Comparison of ENCODE assay signal across 2 cellular contexts in genomic region chr2:196617430-196617829, GRCh38.
TF ChIP-seq lines count a peak whose summit lies in the region.

No MANE protein-coding gene starts in this region.

TF ChIP-seq in IMR-90, 13 proteins besides CTCF, POLR2A, EP300 and RAD21:
- TF ChIP-seq NFE2L2 (IDR thresholded peaks at IDR 0.05; ENCODE audit: low read depth, low read length) (no peak), MAFK (IDR thresholded peaks at IDR 0.05; ENCODE audit: low read depth, low read length) (no peak), CEBPB (IDR thresholded peaks at IDR 0.05; ENCODE audit: low read depth, low read length) (no peak), RCOR1 (IDR thresholded peaks at IDR 0.05; ENCODE audit: insufficient replicate concordance, low read length) (no peak), ELK1 (IDR thresholded peaks at IDR 0.05; ENCODE audit: borderline replicate concordance, low read depth, low read length) (no peak), MAZ (IDR thresholded peaks at IDR 0.05; ENCODE audit: borderline replicate concordance, low read depth, low read length) (no peak), CHD1 (IDR thresholded peaks at IDR 0.05; ENCODE audit: low read depth, low read length) (no peak), BHLHE40 (IDR thresholded peaks at IDR 0.05; ENCODE audit: low read depth, low read length) (no peak), RFX5 (IDR thresholded peaks at IDR 0.05; ENCODE audit: low read depth, low read length) (no peak), SMC3 (IDR thresholded peaks at IDR 0.05; ENCODE audit: low read depth, low read length) (no peak), MXI1 (IDR thresholded peaks at IDR 0.05; ENCODE audit: borderline replicate concordance, low read depth, low read length) (no peak), FOS (IDR thresholded peaks at IDR 0.05; ENCODE audit: low read depth, low read length) (no peak)
- TF ChIP-seq, protein P1, sequence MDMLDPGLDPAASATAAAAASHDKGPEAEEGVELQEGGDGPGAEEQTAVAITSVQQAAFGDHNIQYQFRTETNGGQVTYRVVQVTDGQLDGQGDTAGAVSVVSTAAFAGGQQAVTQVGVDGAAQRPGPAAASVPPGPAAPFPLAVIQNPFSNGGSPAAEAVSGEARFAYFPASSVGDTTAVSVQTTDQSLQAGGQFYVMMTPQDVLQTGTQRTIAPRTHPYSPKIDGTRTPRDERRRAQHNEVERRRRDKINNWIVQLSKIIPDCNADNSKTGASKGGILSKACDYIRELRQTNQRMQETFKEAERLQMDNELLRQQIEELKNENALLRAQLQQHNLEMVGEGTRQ (IDR thresholded peaks at IDR 0.05; ENCODE audit: low read depth, low read length) = no peak

TF ChIP-seq in SK-N-SH, 30 proteins besides CTCF, POLR2A, EP300 and RAD21:
- peak; percentile 31; the same call in 1 of the 2 replicates for TF ChIP-seq TCF12 (IDR thresholded peaks at IDR 0.05)
- TF ChIP-seq ELF1 (IDR thresholded peaks at IDR 0.05) = no peak
- TF ChIP-seq, protein P2, sequence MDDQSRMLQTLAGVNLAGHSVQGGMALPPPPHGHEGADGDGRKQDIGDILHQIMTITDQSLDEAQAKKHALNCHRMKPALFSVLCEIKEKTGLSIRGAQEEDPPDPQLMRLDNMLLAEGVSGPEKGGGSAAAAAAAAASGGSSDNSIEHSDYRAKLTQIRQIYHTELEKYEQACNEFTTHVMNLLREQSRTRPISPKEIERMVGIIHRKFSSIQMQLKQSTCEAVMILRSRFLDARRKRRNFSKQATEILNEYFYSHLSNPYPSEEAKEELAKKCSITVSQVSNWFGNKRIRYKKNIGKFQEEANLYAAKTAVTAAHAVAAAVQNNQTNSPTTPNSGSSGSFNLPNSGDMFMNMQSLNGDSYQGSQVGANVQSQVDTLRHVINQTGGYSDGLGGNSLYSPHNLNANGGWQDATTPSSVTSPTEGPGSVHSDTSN (IDR thresholded peaks at IDR 0.05) = 0 out of 2 replicates have a peak, but pooled peaks have one; percentile 14
- TF ChIP-seq YY1 (IDR thresholded peaks at IDR 0.05; ENCODE audit: low read depth) = no peak
